ENCODE assay signal across 8 cellular contexts in the genomic region with DNA sequence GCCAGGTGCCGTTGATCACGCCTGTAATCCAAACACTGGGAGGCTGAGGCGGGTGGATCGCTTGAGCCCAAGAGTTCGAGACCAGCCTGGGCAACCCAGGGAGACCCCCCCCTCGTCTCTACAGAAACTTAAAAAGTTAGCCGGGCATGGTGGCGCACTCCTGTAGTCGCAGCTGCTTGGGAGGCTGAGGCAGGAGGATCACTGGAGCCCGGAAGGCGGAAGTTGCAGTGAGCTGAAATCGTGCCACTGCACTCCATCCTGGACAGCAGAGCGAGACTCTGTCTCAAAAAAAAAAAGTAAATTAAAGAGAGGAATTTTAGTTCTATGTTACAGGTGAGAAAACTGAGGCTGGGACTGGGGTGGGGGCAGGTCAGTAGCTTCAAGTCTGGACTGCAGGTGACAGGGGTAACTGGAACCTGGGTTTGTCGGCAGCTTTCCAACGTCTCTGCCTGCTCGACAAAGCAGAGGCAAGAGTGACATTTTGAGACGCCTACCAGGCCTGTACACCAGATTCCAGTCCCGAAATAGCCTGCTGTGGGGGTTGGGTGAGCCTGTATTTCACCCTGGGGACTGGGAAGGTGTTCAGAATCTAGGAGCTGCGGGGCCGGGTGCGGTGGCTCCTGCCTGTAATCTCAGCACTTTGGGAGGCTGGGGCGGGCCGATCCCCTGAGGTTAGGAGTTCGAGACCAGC. TPM values are rescaled to one million over a fixed set of nuclear protein-coding genes. Genes with fewer than 3 reads are reported as not detected.
A peak's percentile ranks its signal among the peaks of the same experiment; 100 is the strongest.
DNase-seq lines count a peak whose midpoint lies in the region; ATAC-seq and TF ChIP-seq lines count a peak whose summit lies in the region.

No MANE protein-coding gene starts in this region.

- peaks cover 41% of the 10 kb centered on the region for H3K36me3 Mint-ChIP-seq in endothelial cell (ENCODE audit: low read depth, unreplicated experiment)
- peaks cover 0 to 36% (median 3%) of the 10 kb centered on the region in 3 donors for H3K36me3 Mint-ChIP-seq in naive thymus-derived CD8-positive, alpha-beta T cell

- H2AFZ ChIP-seq in OCI-LY3 (ENCODE audit: low read depth, low read length) = no peak overlapping the region

- H3K9me3 Mint-ChIP-seq in endothelial cell (ENCODE audit: unreplicated experiment) = no peaks in the 10 kb centered on the region
- H3K9me3 Mint-ChIP-seq in naive thymus-derived CD8-positive, alpha-beta T cell = no peaks in the 10 kb centered on the region

- peaks cover 9% of the 10 kb centered on the region for H3K4me1 ChIP-seq in OCI-LY3 (ENCODE audit: low read length)

- peaks cover 36% of the 10 kb centered on the region for H3K4me1 Mint-ChIP-seq in endothelial cell (ENCODE audit: unreplicated experiment)
- H3K4me1 Mint-ChIP-seq in naive thymus-derived CD8-positive, alpha-beta T cell = peaks cover 14 to 49% (median 31%) of the 10 kb centered on the region in 4 donors

- H3K36me3 ChIP-seq in OCI-LY3 (replicated peaks; ENCODE audit: low read depth, low read length) = peaks cover 4% of the 10 kb centered on the region

- no peaks in the 10 kb centered on the region for H4K20me1 ChIP-seq in OCI-LY3 (ENCODE audit: insufficient read depth, low read length)

- H3K4me3 Mint-ChIP-seq in endothelial cell (ENCODE audit: unreplicated experiment) = peak overlapping the region; percentile 94
- H3K4me3 Mint-ChIP-seq in naive thymus-derived CD8-positive, alpha-beta T cell = peak overlapping the region; percentile 90 to 98 (median 94)

- no peak for ATAC-seq in naive thymus-derived CD8-positive, alpha-beta T cell
- ATAC-seq in HG02763 (IDR thresholded peaks at IDR 0.05; ENCODE audit: unreplicated experiment) = no peak
- ATAC-seq in GM21529 (IDR thresholded peaks at IDR 0.05; ENCODE audit: unreplicated experiment) = no peak

- peak overlapping the region; percentile 82 for H3K27ac Mint-ChIP-seq in endothelial cell (ENCODE audit: unreplicated experiment)
- H3K27ac Mint-ChIP-seq in naive thymus-derived CD8-positive, alpha-beta T cell = peak overlapping the region; percentile 86 to 98 (median 95)

- peak overlapping the region; percentile 86 for H3K4me3 ChIP-seq in OCI-LY3 (ENCODE audit: low read length)

- TF ChIP-seq CTCF in OCI-LY3 (IDR thresholded peaks at IDR 0.05; ENCODE audit: low read depth, low read length) (no peak), endothelial cell (IDR thresholded peaks at IDR 0.05; ENCODE audit: unreplicated experiment) (no peak)

- POLR2A ChIA-PET in naive thymus-derived CD8-positive, alpha-beta T cell (lab: Charles Lee) = interaction anchor here (2.7 kb wide), 1 partner anchor 34 kb away, joined by 9 read pairs; the partner anchor contains the start of gene NOP53

- H3K79me2 ChIP-seq in OCI-LY3 (ENCODE audit: low read length) = peaks cover 16% of the 10 kb centered on the region

- no peaks in the 10 kb centered on the region for H3K27me3 ChIP-seq in OCI-LY3 (ENCODE audit: low read depth, low read length)

- H3K9me3 ChIP-seq in OCI-LY3 (ENCODE audit: insufficient read depth, low read length) = no peaks in the 10 kb centered on the region

- H3K9ac ChIP-seq in OCI-LY3 (ENCODE audit: low read length) = peak overlapping the region; percentile 88

- H3K27me3 Mint-ChIP-seq in endothelial cell (ENCODE audit: unreplicated experiment) = peaks cover 10% of the 10 kb centered on the region
- no peaks in the 10 kb centered on the region for H3K27me3 Mint-ChIP-seq in naive thymus-derived CD8-positive, alpha-beta T cell

- DNase-seq in AG08396 (ENCODE audit: low spot score) (peak; percentile 50), endothelial cell (ENCODE audit: low spot score) (no peak), globus pallidus (ENCODE audit: low spot score) (no peak), iPS-NIHi11 (ENCODE audit: low spot score) (no peak)
- no peak for DNase-seq in naive thymus-derived CD8-positive, alpha-beta T cell

- H3K4me2 ChIP-seq in OCI-LY3 (ENCODE audit: low read length) = peak overlapping the region; percentile 94

- H3K27ac ChIP-seq in OCI-LY3 (ENCODE audit: low read length) = no peak overlapping the region

RNA-seq across cellular contexts. Expression of gene SELENOW, which starts 1.2 kb away (rescaled TPM):
- total RNA-seq in endothelial cell (ENCODE audit: unreplicated experiment) = 791 TPM
- total RNA-seq in naive thymus-derived CD8-positive, alpha-beta T cell = 10 to 100 TPM; 93.3 to 97.4 TPM
- polyA plus RNA-seq in naive thymus-derived CD8-positive, alpha-beta T cell = 100 to 1,000 TPM; 312 to 427 (median 418) TPM

RNA-seq across cellular contexts. Expression of gene TPRX1, which starts 24.7 kb away (rescaled TPM):
- not detected for total RNA-seq in endothelial cell (ENCODE audit: unreplicated experiment)
- total RNA-seq in naive thymus-derived CD8-positive, alpha-beta T cell = not detected
- not detected for polyA plus RNA-seq in naive thymus-derived CD8-positive, alpha-beta T cell

RNA-seq across cellular contexts. Expression of gene NOP53, which starts 34.3 kb away (rescaled TPM):
- total RNA-seq in endothelial cell (ENCODE audit: unreplicated experiment) = 324 TPM
- total RNA-seq in naive thymus-derived CD8-positive, alpha-beta T cell = 100 to 1,000 TPM; 847 to 882 TPM
- 100 to 1,000 TPM; 266 to 443 (median 273) TPM for polyA plus RNA-seq in naive thymus-derived CD8-positive, alpha-beta T cell

RNA-seq across cellular contexts. Expression of gene CRX, which starts 42.1 kb away (rescaled TPM):
- total RNA-seq in endothelial cell (ENCODE audit: unreplicated experiment) = not detected
- total RNA-seq in naive thymus-derived CD8-positive, alpha-beta T cell = not detected
- not detected for polyA plus RNA-seq in naive thymus-derived CD8-positive, alpha-beta T cell
